15 cellular contexts compared by ENCODE assay signal in genomic region chr4:21290562-21290961, GRCh38.
DNase-seq lines count a peak whose midpoint lies in the region; ATAC-seq and TF ChIP-seq lines count a peak whose summit lies in the region.
"Had no signal": no experiment of that assay in that cellular context is flagged by ENCODE, and none has a peak within 500 bp of the region (broad histone marks: within the 10 kb centered on the region; RNA-seq: fewer than 3 reads in every experiment).

No MANE protein-coding gene starts in this region.

- H3K9me3 ChIP-seq in T-helper 17 cell (ENCODE audit: control insufficient read depth, low read length, poor library complexity, severe bottlenecking) = no peaks in the 10 kb centered on the region
- H3K9me3 ChIP-seq in tibial artery = no peaks in the 10 kb centered on the region
- H3K9me3 ChIP-seq: prostate gland had no signal

- no peaks in the 10 kb centered on the region for H3K27me3 ChIP-seq in tibial artery

- no peak for DNase-seq in T-helper 17 cell
- DNase-seq in tibial artery = no peak
- DNase-seq in activated effector memory CD4-positive, alpha-beta T cell treated with Interleukin-2 at 50 U/mL for 16 hours = no peak
- no peak for DNase-seq in EL
- DNase-seq: activated CD4-positive, alpha-beta memory T cell treated with anti-CD3 and anti-CD28 coated beads, Interleukin-2, amount 10 ng/mL, durations not matched to agents 7 days and 5 days; amygdala; DMS79 treated with DMSO at 0.1 percent for 48 hours; naive thymus-derived CD4-positive, alpha-beta T cell; NCI-H446 had no signal

- no peaks in the 10 kb centered on the region for H3K4me1 ChIP-seq in tibial artery
- H3K4me1 ChIP-seq: prostate gland had no signal

- no peak overlapping the region for H3K4me3 Mint-ChIP-seq in T-helper 17 cell
- H3K4me3 Mint-ChIP-seq: activated CD4-positive, alpha-beta memory T cell treated with anti-CD3 and anti-CD28 coated beads, Interleukin-2, amount 10 ng/mL, durations not matched to agents 7 days and 5 days; naive thymus-derived CD4-positive, alpha-beta T cell had no signal

- no peak overlapping the region for H3K27ac Mint-ChIP-seq in T-helper 17 cell
- H3K27ac Mint-ChIP-seq: activated CD4-positive, alpha-beta memory T cell treated with anti-CD3 and anti-CD28 coated beads, Interleukin-2, amount 10 ng/mL, durations not matched to agents 7 days and 5 days; naive thymus-derived CD4-positive, alpha-beta T cell had no signal

- ATAC-seq in GM18907 (IDR thresholded peaks at IDR 0.05; ENCODE audit: unreplicated experiment) (peak; percentile 64), GM21786 (IDR thresholded peaks at IDR 0.05; ENCODE audit: unreplicated experiment) (peak; percentile 86), HG03378 (IDR thresholded peaks at IDR 0.05; ENCODE audit: unreplicated experiment) (peak; percentile 83), T-helper 17 cell (peak; percentile 82), HG02884 (IDR thresholded peaks at IDR 0.05; ENCODE audit: unreplicated experiment) (no peak)
- ATAC-seq: naive thymus-derived CD4-positive, alpha-beta T cell had no signal

- no peak for TF ChIP-seq CTCF in tibial artery (IDR thresholded peaks at IDR 0.05)

- peaks cover 6% of the 10 kb centered on the region for H3K27me3 Mint-ChIP-seq in T-helper 17 cell
- H3K27me3 Mint-ChIP-seq: activated CD4-positive, alpha-beta memory T cell treated with anti-CD3 and anti-CD28 coated beads, Interleukin-2, amount 10 ng/mL, durations not matched to agents 7 days and 5 days; naive thymus-derived CD4-positive, alpha-beta T cell had no signal

- H3K36me3 ChIP-seq in tibial artery = no peaks in the 10 kb centered on the region
- H3K36me3 ChIP-seq: prostate gland had no signal

- peaks cover 7% of the 10 kb centered on the region for H3K4me1 Mint-ChIP-seq in T-helper 17 cell
- H3K4me1 Mint-ChIP-seq: naive thymus-derived CD4-positive, alpha-beta T cell had no signal

- H3K36me3 Mint-ChIP-seq in T-helper 17 cell (ENCODE audit: low read depth) = no peaks in the 10 kb centered on the region

- intact Hi-C loops in tibial artery (cut with DNase I; ENCODE audit: low total_unique reads) = no loop called here

- H3K4me3 ChIP-seq in tibial artery = no peak overlapping the region
- H3K4me3 ChIP-seq: prostate gland had no signal

- no peak overlapping the region for H3K27ac ChIP-seq in tibial artery
- H3K27ac ChIP-seq: C4-2B, prostate gland had no signal
